1 cellular context compared by ENCODE assay signal in the genomic region with DNA sequence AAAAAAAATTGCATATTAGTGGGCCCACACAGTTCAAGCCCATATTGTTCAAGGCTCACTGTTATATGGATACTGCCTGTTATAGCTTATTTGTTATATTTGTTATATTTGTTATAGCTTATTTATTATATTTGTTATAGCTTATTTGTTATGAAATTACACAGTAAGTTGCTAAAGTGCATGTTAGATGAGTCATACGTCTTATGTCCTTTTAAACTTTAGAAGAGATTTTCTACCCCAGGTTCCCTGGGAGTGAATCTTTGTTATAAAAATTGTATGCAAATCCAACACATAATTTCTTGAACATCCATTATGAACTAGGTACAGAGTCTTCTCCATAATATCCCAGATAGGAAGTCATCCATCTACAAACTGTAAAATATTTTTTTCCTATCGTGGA.
TF ChIP-seq lines count a peak whose summit lies in the region.

No MANE protein-coding gene starts in this region.

TF ChIP-seq in endothelial cell of umbilical vein, 7 proteins besides CTCF, POLR2A, EP300 and RAD21 (continued from another document):
- peak; percentile 19 for TF ChIP-seq FOS (IDR thresholded peaks at IDR 0.05; ENCODE audit: borderline replicate concordance, insufficient read depth, low read length)
